ENCODE assay signal across 9 cellular contexts in genomic region chr6:37134622-37135191, GRCh38. TPM values are rescaled to one million over a fixed set of nuclear protein-coding genes. Genes with fewer than 3 reads are reported as not detected.
A peak's percentile ranks its signal among the peaks of the same experiment; 100 is the strongest.
DNase-seq lines count a peak whose midpoint lies in the region; ATAC-seq lines count a peak whose summit lies in the region.
"Had no signal": no experiment of that assay in that cellular context is flagged by ENCODE, and none has a peak within 500 bp of the region (broad histone marks: within the 10 kb centered on the region; RNA-seq: fewer than 3 reads in every experiment).

No MANE protein-coding gene starts in this region.

- H3K9me3 Mint-ChIP-seq in activated naive CD8-positive, alpha-beta T cell treated with anti-CD3 and anti-CD28 coated beads, Interleukin-2, amount 10 ng/mL, durations not matched to agents 7 days and 5 days: no peaks in the 10 kb centered on the region
- H3K9me3 Mint-ChIP-seq in stimulated activated effector memory CD8-positive, alpha-beta T cell treated with anti-CD3 and anti-CD28 coated beads, Interleukin-12 subunit alpha, Interleukin-12 subunit beta, amount 100 ng/mL, for 72 hours: no peaks in the 10 kb centered on the region

- H3K36me3 ChIP-seq in iPS-15b (ENCODE audit: control insufficient read depth, insufficient read depth, low read length): peaks cover 4% of the 10 kb centered on the region
- H3K36me3 ChIP-seq: BLaER1 treated with 17β-estradiol and CSF1 and Interleukin-3, amounts not matched to agents 10 nM and 100 nM had no signal

- peak overlapping the region; percentile 60 for H3K27ac Mint-ChIP-seq in activated naive CD8-positive, alpha-beta T cell treated with anti-CD3 and anti-CD28 coated beads, Interleukin-2, amount 10 ng/mL, durations not matched to agents 7 days and 5 days
- peak overlapping the region; percentile 91 for H3K27ac Mint-ChIP-seq in stimulated activated effector memory CD8-positive, alpha-beta T cell treated with anti-CD3 and anti-CD28 coated beads, Interleukin-12 subunit alpha, Interleukin-12 subunit beta, amount 100 ng/mL, for 72 hours

- H3K9me3 ChIP-seq in iPS-15b (ENCODE audit: control insufficient read depth, insufficient read depth, low read length): no peaks in the 10 kb centered on the region
- H3K9me3 ChIP-seq: BLaER1 treated with 17β-estradiol and CSF1 and Interleukin-3, amounts not matched to agents 10 nM and 100 nM had no signal

- H3K27me3 ChIP-seq in iPS-15b (ENCODE audit: control insufficient read depth, insufficient read depth, low read length): no peaks in the 10 kb centered on the region
- H3K27me3 ChIP-seq: BLaER1 treated with 17β-estradiol and CSF1 and Interleukin-3, amounts not matched to agents 10 nM and 100 nM had no signal

- ATAC-seq in activated naive CD8-positive, alpha-beta T cell treated with anti-CD3 and anti-CD28 coated beads, Interleukin-2, amount 10 ng/mL, durations not matched to agents 7 days and 5 days (ENCODE audit: low read depth): no peak
- ATAC-seq in stimulated activated effector memory CD8-positive, alpha-beta T cell treated with anti-CD3 and anti-CD28 coated beads, Interleukin-12 subunit alpha, Interleukin-12 subunit beta, amount 100 ng/mL, for 72 hours: peak; percentile 75
- ATAC-seq in GM18861 (IDR thresholded peaks at IDR 0.05; ENCODE audit: unreplicated experiment): no peak

- H3K4me3 Mint-ChIP-seq in activated naive CD8-positive, alpha-beta T cell treated with anti-CD3 and anti-CD28 coated beads, Interleukin-2, amount 10 ng/mL, durations not matched to agents 7 days and 5 days: no peak overlapping the region
- peak overlapping the region; percentile 55 for H3K4me3 Mint-ChIP-seq in stimulated activated effector memory CD8-positive, alpha-beta T cell treated with anti-CD3 and anti-CD28 coated beads, Interleukin-12 subunit alpha, Interleukin-12 subunit beta, amount 100 ng/mL, for 72 hours

- peaks cover 12% of the 10 kb centered on the region for H3K4me1 Mint-ChIP-seq in activated naive CD8-positive, alpha-beta T cell treated with anti-CD3 and anti-CD28 coated beads, Interleukin-2, amount 10 ng/mL, durations not matched to agents 7 days and 5 days
- H3K4me1 Mint-ChIP-seq in stimulated activated effector memory CD8-positive, alpha-beta T cell treated with anti-CD3 and anti-CD28 coated beads, Interleukin-12 subunit alpha, Interleukin-12 subunit beta, amount 100 ng/mL, for 72 hours: peaks cover 51% of the 10 kb centered on the region

- peak; percentile 5 to 13 for DNase-seq in activated CD4-positive, alpha-beta T cell treated with anti-CD3 and anti-CD28 coated beads for 4 hours
- no peak for DNase-seq in activated CD4-positive, alpha-beta T cell treated with anti-CD3 and anti-CD28 coated beads, Interleukin-2, amount 50 U/mL, for 4 hours
- no peak for DNase-seq in activated naive CD8-positive, alpha-beta T cell treated with anti-CD3 and anti-CD28 coated beads, Interleukin-2, amount 10 ng/mL, durations not matched to agents 7 days and 5 days
- peak; percentile 7 to 65 for DNase-seq in stimulated activated effector memory CD8-positive, alpha-beta T cell treated with anti-CD3 and anti-CD28 coated beads, Interleukin-12 subunit alpha, Interleukin-12 subunit beta, amount 100 ng/mL, for 72 hours (ENCODE audit: low spot score in 2 of 2)
- no peak for DNase-seq in UCSD-AML1 (lab: John Stamatoyannopoulos, UW; ENCODE audit: unreplicated experiment)
- no peak for DNase-seq in NCI-H2107 treated with DMSO at 0.1 percent for 48 hours (lab: John Stamatoyannopoulos, UW; ENCODE audit: unreplicated experiment)

- H3K4me3 ChIP-seq in iPS-15b (ENCODE audit: low read depth, low read length): peak overlapping the region; percentile 23
- H3K4me3 ChIP-seq: BLaER1 treated with 17β-estradiol and CSF1 and Interleukin-3, amounts not matched to agents 10 nM and 100 nM had no signal

- no peaks in the 10 kb centered on the region for H3K36me3 Mint-ChIP-seq in activated naive CD8-positive, alpha-beta T cell treated with anti-CD3 and anti-CD28 coated beads, Interleukin-2, amount 10 ng/mL, durations not matched to agents 7 days and 5 days
- peaks cover 6% of the 10 kb centered on the region for H3K36me3 Mint-ChIP-seq in stimulated activated effector memory CD8-positive, alpha-beta T cell treated with anti-CD3 and anti-CD28 coated beads, Interleukin-12 subunit alpha, Interleukin-12 subunit beta, amount 100 ng/mL, for 72 hours

- peaks cover 4% of the 10 kb centered on the region for H3K27me3 Mint-ChIP-seq in activated naive CD8-positive, alpha-beta T cell treated with anti-CD3 and anti-CD28 coated beads, Interleukin-2, amount 10 ng/mL, durations not matched to agents 7 days and 5 days

- peaks cover 24% of the 10 kb centered on the region for H3K4me1 ChIP-seq in iPS-15b (ENCODE audit: control insufficient read depth, insufficient read depth, low read length)

- POLR2A ChIA-PET in activated naive CD8-positive, alpha-beta T cell treated with anti-CD3 and anti-CD28 coated beads, Interleukin-2, amount 10 ng/mL, durations not matched to agents 7 days and 5 days (lab: Charles Lee): interaction anchor here (0.6 kb wide), 1 partner anchor 29 kb away, joined by 3 read pairs; no protein-coding TSS in a partner anchor

- H3K9ac ChIP-seq in iPS-15b (ENCODE audit: low read depth, low read length): peak overlapping the region; percentile 37
- H3K9ac ChIP-seq: BLaER1 treated with 17β-estradiol and CSF1 and Interleukin-3, amounts not matched to agents 10 nM and 100 nM had no signal

RNA-seq across cellular contexts. Expression of gene PIM1, which starts 35.2 kb away (rescaled TPM):
- 100 to 1,000 TPM; 428 to 445 TPM for total RNA-seq in activated naive CD8-positive, alpha-beta T cell treated with anti-CD3 and anti-CD28 coated beads, Interleukin-2, amount 10 ng/mL, durations not matched to agents 7 days and 5 days

Comparison
In these comparisons a context has a peak if more than half of its experiments do, and no peak if none do; other contexts are left out.
1. DNase-seq: peak in activated CD4-positive, alpha-beta T cell treated with anti-CD3 and anti-CD28 coated beads for 4 hours (2 of 2) and stimulated activated effector memory CD8-positive, alpha-beta T cell treated with anti-CD3 and anti-CD28 coated beads, Interleukin-12 subunit alpha, Interleukin-12 subunit beta, amount 100 ng/mL, for 72 hours (2 of 2); none in activated CD4-positive, alpha-beta T cell treated with anti-CD3 and anti-CD28 coated beads, Interleukin-2, amount 50 U/mL, for 4 hours (0 of 2), activated naive CD8-positive, alpha-beta T cell treated with anti-CD3 and anti-CD28 coated beads, Interleukin-2, amount 10 ng/mL, durations not matched to agents 7 days and 5 days (single experiment), UCSD-AML1 (single experiment) and NCI-H2107 treated with DMSO at 0.1 percent for 48 hours (single experiment).